ENCODE assay signal across 10 cellular contexts in the genomic region with DNA sequence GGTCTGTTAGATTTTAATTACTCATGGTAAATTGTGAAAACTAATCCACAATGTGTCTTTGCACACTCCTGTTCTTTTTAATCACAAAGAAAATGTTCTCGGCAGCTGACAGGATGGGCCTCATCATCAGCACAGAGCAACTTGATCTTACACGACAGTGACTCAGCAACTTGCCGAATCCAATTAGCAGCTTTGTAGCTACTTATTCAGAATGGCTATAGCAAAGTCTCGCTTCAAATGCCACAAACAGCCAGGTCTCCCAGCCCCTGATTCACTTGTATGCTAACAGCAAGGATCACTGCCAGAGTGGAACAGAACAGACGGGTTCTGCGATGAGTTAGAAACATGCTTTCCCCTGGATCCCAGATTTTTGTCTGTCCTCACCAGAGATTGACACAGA.
A peak's percentile ranks its signal among the peaks of the same experiment; 100 is the strongest.
DNase-seq lines count a peak whose midpoint lies in the region; ATAC-seq and TF ChIP-seq lines count a peak whose summit lies in the region.
"Had no signal": no experiment of that assay in that cellular context is flagged by ENCODE, and none has a peak within 500 bp of the region (broad histone marks: within the 10 kb centered on the region; RNA-seq: fewer than 3 reads in every experiment).

No MANE protein-coding gene starts in this region.

- DNase-seq in Ammon's horn (ENCODE audit: low spot score): peak; percentile 70
- peak; percentile 70 for DNase-seq in NCI-H1436 (lab: John Stamatoyannopoulos, UW)
- DNase-seq in central memory CD8-positive, alpha-beta T cell (ENCODE audit: low spot score in 2 of 2): no peak
- DNase-seq in kidney glomerular epithelial cell (lab: John Stamatoyannopoulos, UW): peak; percentile 8
- no peak for DNase-seq in T-helper 1 cell
- no peak for DNase-seq in MM.1S
- DNase-seq in UCSD-AML1 (lab: John Stamatoyannopoulos, UW; ENCODE audit: unreplicated experiment): no peak
- DNase-seq: activated CD4-positive, CD25-positive, alpha-beta regulatory T cell treated with anti-CD3 and anti-CD28 coated beads, Interleukin-2, amount 50 U/mL, for 72 hours; stimulated activated naive CD8-positive, alpha-beta T cell treated with anti-CD3 and anti-CD28 coated beads, Interleukin-15, amount 100 ng/mL, for 72 hours had no signal

- no peaks in the 10 kb centered on the region for H3K27me3 Mint-ChIP-seq in central memory CD8-positive, alpha-beta T cell
- H3K27me3 Mint-ChIP-seq: stimulated activated naive CD8-positive, alpha-beta T cell treated with anti-CD3 and anti-CD28 coated beads, Interleukin-15, amount 100 ng/mL, for 72 hours had no signal

- H2AFZ ChIP-seq in MM.1S (ENCODE audit: low read length): no peak overlapping the region

- H3K4me1 Mint-ChIP-seq in central memory CD8-positive, alpha-beta T cell: peaks cover 7% of the 10 kb centered on the region
- H3K4me1 Mint-ChIP-seq: stimulated activated naive CD8-positive, alpha-beta T cell treated with anti-CD3 and anti-CD28 coated beads, Interleukin-15, amount 100 ng/mL, for 72 hours had no signal

- no peak overlapping the region for H3K9ac ChIP-seq in MM.1S (ENCODE audit: low read length)

- no peak for ATAC-seq in central memory CD8-positive, alpha-beta T cell (replicated peaks; ENCODE audit: extremely low read depth, poor library complexity, severe bottlenecking)
- no peak for ATAC-seq in HG03342 (IDR thresholded peaks at IDR 0.05; ENCODE audit: unreplicated experiment)
- ATAC-seq: stimulated activated naive CD8-positive, alpha-beta T cell treated with anti-CD3 and anti-CD28 coated beads, Interleukin-15, amount 100 ng/mL, for 72 hours had no signal

- no peak overlapping the region for H3K4me2 ChIP-seq in MM.1S (ENCODE audit: low read depth, low read length)

- peak overlapping the region; percentile 50 for H3K27ac Mint-ChIP-seq in central memory CD8-positive, alpha-beta T cell (ENCODE audit: low read depth)
- H3K27ac Mint-ChIP-seq: stimulated activated naive CD8-positive, alpha-beta T cell treated with anti-CD3 and anti-CD28 coated beads, Interleukin-15, amount 100 ng/mL, for 72 hours had no signal

- H3K27me3 ChIP-seq in MM.1S (replicated peaks; ENCODE audit: insufficient read depth, low read length): no peaks in the 10 kb centered on the region

- no peak overlapping the region for H3K4me3 ChIP-seq in MM.1S (ENCODE audit: low read length)

- no peaks in the 10 kb centered on the region for H3K36me3 ChIP-seq in MM.1S (replicated peaks; ENCODE audit: insufficient read depth, low read length)

- no peaks in the 10 kb centered on the region for H3F3A ChIP-seq in MM.1S (ENCODE audit: insufficient read depth, low read length)

- no peak overlapping the region for H3K4me3 Mint-ChIP-seq in central memory CD8-positive, alpha-beta T cell
- H3K4me3 Mint-ChIP-seq: stimulated activated naive CD8-positive, alpha-beta T cell treated with anti-CD3 and anti-CD28 coated beads, Interleukin-15, amount 100 ng/mL, for 72 hours had no signal

- peaks cover 12% of the 10 kb centered on the region for H3K9me3 Mint-ChIP-seq in central memory CD8-positive, alpha-beta T cell

- no peaks in the 10 kb centered on the region for H4K20me1 ChIP-seq in MM.1S (ENCODE audit: insufficient read depth, low read length)

- H3K27ac ChIP-seq in MM.1S (ENCODE audit: low read length): no peak overlapping the region

- no peak for TF ChIP-seq CTCF in MM.1S (IDR thresholded peaks at IDR 0.05; ENCODE audit: low read length)

- H3K36me3 Mint-ChIP-seq in central memory CD8-positive, alpha-beta T cell (ENCODE audit: insufficient read depth): peaks cover 6% of the 10 kb centered on the region

- no peaks in the 10 kb centered on the region for H3K9me3 ChIP-seq in MM.1S (replicated peaks; ENCODE audit: insufficient read depth, low read length)

- H3K79me2 ChIP-seq in MM.1S (ENCODE audit: low read length): no peaks in the 10 kb centered on the region

- H3K4me1 ChIP-seq in MM.1S (ENCODE audit: low read length): no peaks in the 10 kb centered on the region

- no peaks in the 10 kb centered on the region for H3K9me2 ChIP-seq in MM.1S (replicated peaks; ENCODE audit: insufficient read depth, low read length)

Comparison
In these comparisons a context has a peak if more than half of its experiments do, and no peak if none do; other contexts are left out.
1. DNase-seq: peak in Ammon's horn (single experiment), NCI-H1436 (single experiment) and kidney glomerular epithelial cell (single experiment); none in central memory CD8-positive, alpha-beta T cell (0 of 2), T-helper 1 cell (0 of 5), MM.1S (single experiment) and UCSD-AML1 (single experiment).